21 cellular contexts compared by ENCODE assay signal in genomic region chrX:120291211-120291610, GRCh38. TPM values are rescaled to one million over a fixed set of nuclear protein-coding genes. Genes with fewer than 3 reads are reported as not detected.
A peak's percentile ranks its signal among the peaks of the same experiment; 100 is the strongest.
DNase-seq lines count a peak whose midpoint lies in the region; ATAC-seq, FAIRE-seq and TF ChIP-seq lines count a peak whose summit lies in the region.
"Had no signal": no experiment of that assay in that cellular context is flagged by ENCODE, and none has a peak within 500 bp of the region (broad histone marks: within the 10 kb centered on the region; RNA-seq: fewer than 3 reads in every experiment).

No MANE protein-coding gene starts in this region.

- no peak for ATAC-seq in GM12878

- H3K9me3 ChIP-seq in GM12878 (replicated peaks; ENCODE audit: control insufficient read depth, insufficient read depth, low read length) = no peaks in the 10 kb centered on the region; the same call in 2 of the 3 replicates

- no peaks in the 10 kb centered on the region for H3K79me2 ChIP-seq in GM12878 (ENCODE audit: control insufficient read depth, insufficient read depth, low read length)

- H4K20me1 ChIP-seq in GM12878 (ENCODE audit: control insufficient read depth, insufficient read depth) = no peaks in the 10 kb centered on the region

- FAIRE-seq in GM12878 (lab: Jason Lieb, UNC) = no peak
- FAIRE-seq: A204.1, G401.6, H1 had no signal

- DNase-seq in NCI-H1436 (lab: John Stamatoyannopoulos, UW) (peak; percentile 35), NCI-H1436 treated with DMSO at 0.1 percent for 48 hours (lab: John Stamatoyannopoulos, UW) (no peak), NCI-H82 (lab: John Stamatoyannopoulos, UW) (peak; percentile 28), NCI-H82 treated with DMSO at 0.1 percent for 48 hours (lab: John Stamatoyannopoulos, UW; ENCODE audit: unreplicated experiment) (no peak), NB4 (ENCODE audit: low read depth) (peak; percentile 71), GM12878 (ENCODE audit: low read depth, low spot score) (no peak), SKM-1 treated with dmso at 0.1 percent for 144 hours (lab: John Stamatoyannopoulos, UW; ENCODE audit: unreplicated experiment) (no peak)
- DNase-seq in activated CD4-positive, alpha-beta T cell treated with anti-CD3 and anti-CD28 coated beads, Interleukin-2, amount 50 U/mL, for 1 hour = no peak
- DNase-seq: C1 segment of cervical spinal cord; Calu3; CD4-positive, alpha-beta memory T cell; COR-L47; DMS153; DND-41; GM23248; H7; HCEC 1CT had no signal

- no peaks in the 10 kb centered on the region for H3K36me3 ChIP-seq in GM12878 (ENCODE audit: control insufficient read depth in 2 of 2, insufficient read depth in 2 of 2, low read length in 1 of 2)

- H3K4me1 ChIP-seq in GM12878 (ENCODE audit: control insufficient read depth, insufficient read depth, low read length) = peaks cover 17% of the 10 kb centered on the region

- RAD21 ChIA-PET in GM12878 (lab: Charles Lee; ENCODE audit: unreplicated experiment) = interaction anchor here (1.2 to 1.7 kb wide), 2 partner anchors 10 to 18 kb away, joined by 4 to 6 read pairs; no protein-coding TSS in a partner anchor

- H3K27ac ChIP-seq in GM12878 (ENCODE audit: control insufficient read depth, insufficient read depth) = no peak overlapping the region
- H3K27ac ChIP-seq: 22Rv1, GM23248 had no signal

- TF ChIP-seq POLR2A in NB4 (IDR thresholded peaks at IDR 0.05; ENCODE audit: extremely low read depth, insufficient read length) (no peak), GM12878 (IDR thresholded peaks at IDR 0.05; ENCODE audit: low read depth, low read length) (no peak)

- no peak overlapping the region for H3K4me3 ChIP-seq in NB4 (ENCODE audit: low read depth, low read length)
- no peak overlapping the region for H3K4me3 ChIP-seq in GM12878
- H3K4me3 ChIP-seq: GM23248 had no signal

- TF ChIP-seq EP300 in GM12878 (IDR thresholded peaks at IDR 0.05; ENCODE audit: borderline replicate concordance in 1 of 2, control insufficient read depth in 1 of 2, low read depth in 2 of 2, low read length in 2 of 2) = no peak

- H3K4me2 ChIP-seq in GM12878 (ENCODE audit: control insufficient read depth, insufficient read depth) = no peak overlapping the region

- in situ Hi-C loops in GM12878 (cut with MboI) = no loop called here

- no TSS peak for BruUV-seq in GM12878 (replicated peaks; lab: Mats Ljungman, UMichigan)

- no peak overlapping the region for H2AFZ ChIP-seq in GM12878 (ENCODE audit: control insufficient read depth, low read depth, low read length)
- H2AFZ ChIP-seq: GM23248 had no signal

- SMC1A ChIA-PET in GM12878 (lab: Charles Lee; ENCODE audit: uncharacterized antibody, unreplicated experiment) = interaction anchor here (1.0 to 1.7 kb wide), 3 partner anchors 8 to 41 kb away, joined by 3 to 4 read pairs (median 4); partner anchors contain the start of gene ZBTB33

- intact Hi-C loops in GM12878 (cut with micrococcal nuclease; ENCODE audit: unreplicated experiment) = no loop called here

- no peak overlapping the region for H3K9ac ChIP-seq in GM12878 (ENCODE audit: control insufficient read depth, insufficient read depth, low read length)
- H3K9ac ChIP-seq: GM23248 had no signal

- TF ChIP-seq CTCF in NB4 (IDR thresholded peaks at IDR 0.05; ENCODE audit: low read depth, low read length) (no peak), GM12878 (IDR thresholded peaks at IDR 0.05 in 2 of 3, conservative IDR thresholded peaks at IDR 0.05 in 1 of 3; ENCODE audit: control insufficient read depth in 2 of 3, extremely low read depth in 1 of 3, insufficient read depth in 1 of 3, low read depth in 3 of 3, low read length in 3 of 3) (no peak)

- H3K27me3 ChIP-seq in GM12878 (replicated peaks in 1 of 2; ENCODE audit: control insufficient read depth in 2 of 2, insufficient read depth in 2 of 2, low read length in 1 of 2) = no peaks in the 10 kb centered on the region

- CTCF ChIA-PET in GM12878 (lab: Yijun Ruan, JAX) = interaction anchor here (0.9 kb wide), 1 partner anchor 9 kb away, joined by 3 read pairs; no protein-coding TSS in a partner anchor

- POLR2A ChIA-PET in GM12878 (lab: Charles Lee) = interaction anchor here (2.0 kb wide), 1 partner anchor 10 kb away, joined by 6 read pairs; no protein-coding TSS in a partner anchor

- WGBS in GM12878 (ENCODE audit: insufficient coverage, insufficient replicate concordance, low lambda C conversion rate, missing lambda C conversion rate) = 16% methylated on average over 6 of the region's 6 CpGs

- no peak for TF ChIP-seq RAD21 in GM12878 (IDR thresholded peaks at IDR 0.05; ENCODE audit: insufficient read depth, low read depth, low read length)

TF ChIP-seq in GM12878, 131 proteins besides CTCF, POLR2A, EP300 and RAD21 (continues in another document):
- TF ChIP-seq MEF2B (IDR thresholded peaks at IDR 0.05; ENCODE audit: partially characterized antibody, poor library complexity, severe bottlenecking) (peak; percentile 87), PAX5 (IDR thresholded peaks at IDR 0.05; ENCODE audit: borderline replicate concordance, low read depth, low read length) (no peak)
- TF ChIP-seq, protein P1, sequence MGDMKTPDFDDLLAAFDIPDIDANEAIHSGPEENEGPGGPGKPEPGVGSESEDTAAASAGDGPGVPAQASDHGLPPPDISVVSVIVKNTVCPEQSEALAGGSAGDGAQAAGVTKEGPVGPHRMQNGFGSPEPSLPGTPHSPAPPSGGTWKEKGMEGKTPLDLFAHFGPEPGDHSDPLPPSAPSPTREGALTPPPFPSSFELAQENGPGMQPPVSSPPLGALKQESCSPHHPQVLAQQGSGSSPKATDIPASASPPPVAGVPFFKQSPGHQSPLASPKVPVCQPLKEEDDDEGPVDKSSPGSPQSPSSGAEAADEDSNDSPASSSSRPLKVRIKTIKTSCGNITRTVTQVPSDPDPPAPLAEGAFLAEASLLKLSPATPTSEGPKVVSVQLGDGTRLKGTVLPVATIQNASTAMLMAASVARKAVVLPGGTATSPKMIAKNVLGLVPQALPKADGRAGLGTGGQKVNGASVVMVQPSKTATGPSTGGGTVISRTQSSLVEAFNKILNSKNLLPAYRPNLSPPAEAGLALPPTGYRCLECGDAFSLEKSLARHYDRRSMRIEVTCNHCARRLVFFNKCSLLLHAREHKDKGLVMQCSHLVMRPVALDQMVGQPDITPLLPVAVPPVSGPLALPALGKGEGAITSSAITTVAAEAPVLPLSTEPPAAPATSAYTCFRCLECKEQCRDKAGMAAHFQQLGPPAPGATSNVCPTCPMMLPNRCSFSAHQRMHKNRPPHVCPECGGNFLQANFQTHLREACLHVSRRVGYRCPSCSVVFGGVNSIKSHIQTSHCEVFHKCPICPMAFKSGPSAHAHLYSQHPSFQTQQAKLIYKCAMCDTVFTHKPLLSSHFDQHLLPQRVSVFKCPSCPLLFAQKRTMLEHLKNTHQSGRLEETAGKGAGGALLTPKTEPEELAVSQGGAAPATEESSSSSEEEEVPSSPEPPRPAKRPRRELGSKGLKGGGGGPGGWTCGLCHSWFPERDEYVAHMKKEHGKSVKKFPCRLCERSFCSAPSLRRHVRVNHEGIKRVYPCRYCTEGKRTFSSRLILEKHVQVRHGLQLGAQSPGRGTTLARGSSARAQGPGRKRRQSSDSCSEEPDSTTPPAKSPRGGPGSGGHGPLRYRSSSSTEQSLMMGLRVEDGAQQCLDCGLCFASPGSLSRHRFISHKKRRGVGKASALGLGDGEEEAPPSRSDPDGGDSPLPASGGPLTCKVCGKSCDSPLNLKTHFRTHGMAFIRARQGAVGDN (IDR thresholded peaks at IDR 0.05) = no peak
- TF ChIP-seq, protein P2, sequence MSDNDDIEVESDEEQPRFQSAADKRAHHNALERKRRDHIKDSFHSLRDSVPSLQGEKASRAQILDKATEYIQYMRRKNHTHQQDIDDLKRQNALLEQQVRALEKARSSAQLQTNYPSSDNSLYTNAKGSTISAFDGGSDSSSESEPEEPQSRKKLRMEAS (IDR thresholded peaks at IDR 0.05; ENCODE audit: low read depth, low read length) = no peak

RNA-seq across cellular contexts. Expression of gene TMEM255A, which starts 20.1 kb away (rescaled TPM):
- 1.7 and 1.9 TPM in 2 replicates for total RNA-seq in GM12878 (2013; cell fraction: nucleolus; rRNA removed)
- total RNA-seq in GM12878 (2014; rRNA removed) (0.90 and 1.3 TPM in 2 replicates), GM12878 (2014; rRNA removed; fragmentation: Illumina TruSeq; extraction: Trizol) (1.3 and 1.4 TPM in 2 replicates), GM12878 (2021) (1.5 and 1.6 TPM in 2 replicates)
- 0.51 TPM for polyA plus RNA-seq in GM12878 (2011; ENCODE audit: low read depth)
- polyA plus RNA-seq in GM12878 (2011; rRNA removed) (5.4 and 5.6 TPM in 2 replicates), GM12878 (2014; fragmentation: Illumina TruSeq; extraction: Trizol) (2.6 TPM in 2 replicates), GM12878 (2014; fragmentation: Nextera tagmentation; extraction: Ambion mirVana) (1 to 10 TPM in 1 of 2 experiments, under 1 TPM in 1; 0.98 to 1.0 TPM), GM12878 (2014; rRNA removed) (0.91 and 1.5 TPM in 2 replicates), GM12878 (2016; fragmentation: Nextera tagmentation; extraction: Ambion mirVana) (1 to 10 TPM; 1.2 to 1.4 TPM)
- 4.0 and 4.6 TPM in 2 replicates for polyA plus RNA-seq in GM12878 (2011; cell fraction: cytosol; rRNA removed)
- polyA plus RNA-seq in GM12878 (2011; cell fraction: nucleus; rRNA removed) = 3.2 and 3.8 TPM in 2 replicates
- 0.93 and 0.95 TPM in 2 replicates for polyA plus RNA-seq in GM12878 (2012)
- polyA minus RNA-seq in GM12878 (2011; rRNA and poly(A)+ RNA removed) = 4.5 and 4.7 TPM in 2 replicates
- polyA minus RNA-seq in GM12878 (2011; cell fraction: cytosol; rRNA and poly(A)+ RNA removed) = 0.94 and 1.6 TPM in 2 replicates
- 1.1 and 1.7 TPM in 2 replicates for polyA minus RNA-seq in GM12878 (2011; cell fraction: nucleus; rRNA and poly(A)+ RNA removed)
- total RNA-seq: Calu3, GM23248 had no signal
- polyA plus RNA-seq: GM23248 had no signal

RNA-seq across cellular contexts. Expression of gene ZBTB33, which starts 40.6 kb away (rescaled TPM):
- total RNA-seq in GM12878 (2013; cell fraction: nucleolus; rRNA removed) = 28.0 and 28.4 TPM in 2 replicates
- total RNA-seq in GM12878 (2014; rRNA removed) (14.1 and 17.7 TPM in 2 replicates), GM12878 (2014; rRNA removed; fragmentation: Illumina TruSeq; extraction: Trizol) (25.6 and 26.3 TPM in 2 replicates), GM12878 (2021) (17.1 and 18.3 TPM in 2 replicates)
- polyA plus RNA-seq in GM12878 (2011; ENCODE audit: low read depth) = 5.0 TPM
- polyA plus RNA-seq in GM12878 (2011; rRNA removed) (19.6 and 31.4 TPM in 2 replicates), GM12878 (2014; fragmentation: Illumina TruSeq; extraction: Trizol) (23.3 and 29.3 TPM in 2 replicates), GM12878 (2014; fragmentation: Nextera tagmentation; extraction: Ambion mirVana) (1 to 10 TPM; 5.2 to 5.4 TPM), GM12878 (2014; rRNA removed) (9.3 and 11.3 TPM in 2 replicates), GM12878 (2016; fragmentation: Nextera tagmentation; extraction: Ambion mirVana) (10 to 100 TPM; 21.3 to 23.6 TPM)
- polyA plus RNA-seq in GM12878 (2011; cell fraction: cytosol; rRNA removed) = 7.1 and 9.1 TPM in 2 replicates
- 12.2 and 14.4 TPM in 2 replicates for polyA plus RNA-seq in GM12878 (2011; cell fraction: nucleus; rRNA removed)
- polyA plus RNA-seq in GM12878 (2012) = 10.1 and 12.4 TPM in 2 replicates
- polyA minus RNA-seq in GM12878 (2011; rRNA and poly(A)+ RNA removed) = 20.7 and 40.7 TPM in 2 replicates
- polyA minus RNA-seq in GM12878 (2011; cell fraction: cytosol; rRNA and poly(A)+ RNA removed) = 10.4 and 12.5 TPM in 2 replicates
- 10.9 and 11.7 TPM in 2 replicates for polyA minus RNA-seq in GM12878 (2011; cell fraction: nucleus; rRNA and poly(A)+ RNA removed)

Comparison
In these comparisons a context has a peak if more than half of its experiments do, and no peak if none do; other contexts are left out.
1. DNase-seq: peak in NCI-H1436 (single experiment), NCI-H82 (single experiment) and NB4 (single experiment); none in NCI-H1436 treated with DMSO at 0.1 percent for 48 hours (single experiment), NCI-H82 treated with DMSO at 0.1 percent for 48 hours (single experiment), GM12878 (single experiment), activated CD4-positive, alpha-beta T cell treated with anti-CD3 and anti-CD28 coated beads, Interleukin-2, amount 50 U/mL, for 1 hour (single experiment) and SKM-1 treated with dmso at 0.1 percent for 144 hours (single experiment).